ENCODE assay signal across 8 cellular contexts in genomic region chr5:155616779-155617392, GRCh38.
DNase-seq lines count a peak whose midpoint lies in the region; ATAC-seq and TF ChIP-seq lines count a peak whose summit lies in the region.

No MANE protein-coding gene starts in this region.

- intact Hi-C loops in sciatic nerve (cut with DNase I) = no loop called here

- no peak overlapping the region for H3K4me3 ChIP-seq in LNCaP clone FGC (ENCODE audit: low read depth, low read length)
- H3K4me3 ChIP-seq in fibroblast of pulmonary artery (replicated peaks; ENCODE audit: low read depth, low read length) = no peak overlapping the region

- DNase-seq in GM03348 (ENCODE audit: low spot score) = peak; percentile 72
- DNase-seq in LNCaP clone FGC (ENCODE audit: low read depth) = no peak
- peak; percentile 78 for DNase-seq in activated CD8-positive, alpha-beta memory T cell treated with anti-CD3 and anti-CD28 coated beads for 24 hours
- DNase-seq in fibroblast of pulmonary artery (ENCODE audit: low read depth) = no peak
- DNase-seq in pons (ENCODE audit: low spot score) = peak; percentile 43
- DNase-seq in sciatic nerve (ENCODE audit: low spot score) = no peak

- peak; percentile 79 for ATAC-seq in GM21447 (IDR thresholded peaks at IDR 0.05; ENCODE audit: unreplicated experiment)
- no peak for ATAC-seq in HG02970 (IDR thresholded peaks at IDR 0.05; ENCODE audit: low FRiP score, unreplicated experiment)
- ATAC-seq in sciatic nerve = no peak

- TF ChIP-seq CTCF in LNCaP clone FGC (IDR thresholded peaks at IDR 0.05; ENCODE audit: control insufficient read depth, extremely low read depth, insufficient read depth) (peak; percentile 82), fibroblast of pulmonary artery (IDR thresholded peaks at IDR 0.05; ENCODE audit: low read length, missing control alignments) (peak; percentile 28)

Comparison
In these comparisons a context has a peak if more than half of its experiments do, and no peak if none do; other contexts are left out.
1. DNase-seq: peak in GM03348 (single experiment), activated CD8-positive, alpha-beta memory T cell treated with anti-CD3 and anti-CD28 coated beads for 24 hours (single experiment) and pons (single experiment); none in LNCaP clone FGC (single experiment), fibroblast of pulmonary artery (single experiment) and sciatic nerve (single experiment).